ENCODE assay signal across 9 cellular contexts in the genomic region with DNA sequence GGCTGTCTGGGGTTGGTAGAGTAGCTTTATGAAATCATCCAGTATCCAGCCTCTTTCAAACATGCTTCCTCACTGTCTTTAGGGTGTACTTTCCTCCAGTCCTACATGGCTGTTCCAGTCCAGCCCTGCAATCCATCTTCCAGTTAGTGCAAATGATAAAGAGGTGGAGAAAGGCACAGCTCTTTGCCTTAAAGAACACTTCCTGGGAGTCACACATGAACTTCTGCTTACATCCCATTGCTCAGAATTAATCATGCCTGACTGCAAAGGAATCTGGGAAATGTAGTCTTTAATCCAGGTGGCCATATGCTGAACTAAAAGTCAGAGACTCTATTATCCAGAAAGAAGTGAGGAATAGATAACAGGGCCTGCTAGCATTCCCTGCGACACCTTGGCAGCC.
A peak's percentile ranks its signal among the peaks of the same experiment; 100 is the strongest.
DNase-seq lines count a peak whose midpoint lies in the region; ATAC-seq and TF ChIP-seq lines count a peak whose summit lies in the region.
"Had no signal": no experiment of that assay in that cellular context is flagged by ENCODE, and none has a peak within 500 bp of the region (broad histone marks: within the 10 kb centered on the region; RNA-seq: fewer than 3 reads in every experiment).

No MANE protein-coding gene starts in this region.

- no peak overlapping the region for H3K27ac ChIP-seq in brain microvascular endothelial cell
- H3K27ac ChIP-seq in effector memory CD4-positive, alpha-beta T cell (ENCODE audit: insufficient read depth, low read length, poor library complexity, severe bottlenecking), result no peak overlapping the region

- ATAC-seq in activated T-cell treated with anti-CD3 and anti-CD28 coated beads, Interleukin-2, amount 50 U/mL, for 72 hours (replicated peaks in 1 of 2), result no peak
- ATAC-seq in HG03196 (IDR thresholded peaks at IDR 0.05; ENCODE audit: unreplicated experiment), result no peak

- H3K27ac Mint-ChIP-seq in activated T-cell treated with anti-CD3 and anti-CD28 coated beads, Interleukin-2, amount 50 U/mL, for 72 hours, result no peak overlapping the region
- H3K27ac Mint-ChIP-seq: T-helper 1 cell treated with Interleukin-12 subunit alpha and Interleukin-12 subunit beta and Interleukin-4 antibody, amounts not matched to agents 30 μg/mL and 1 μg/mL, for 36 hours had no signal

- in situ Hi-C loops in brain microvascular endothelial cell (cut with HindIII; ENCODE audit: low pct_ligation_motif_present, low sequenced_read_pairs), result no loop called here

- H3K9me3 Mint-ChIP-seq in activated T-cell treated with anti-CD3 and anti-CD28 coated beads, Interleukin-2, amount 50 U/mL, for 72 hours, result no peaks in the 10 kb centered on the region
- H3K9me3 Mint-ChIP-seq: T-helper 1 cell treated with Interleukin-12 subunit alpha and Interleukin-12 subunit beta and Interleukin-4 antibody, amounts not matched to agents 30 μg/mL and 1 μg/mL, for 36 hours had no signal

- H3K4me1 Mint-ChIP-seq in activated T-cell treated with anti-CD3 and anti-CD28 coated beads, Interleukin-2, amount 50 U/mL, for 72 hours (ENCODE audit: low read depth), result no peaks in the 10 kb centered on the region

- H3K4me3 ChIP-seq in brain microvascular endothelial cell (ENCODE audit: low read depth, low read length), result no peak overlapping the region
- H3K4me3 ChIP-seq in effector memory CD4-positive, alpha-beta T cell (ENCODE audit: insufficient read depth, low read depth, low read length, poor library complexity, severe bottlenecking), result no peak overlapping the region

- no peaks in the 10 kb centered on the region for H3K4me1 ChIP-seq in effector memory CD4-positive, alpha-beta T cell (ENCODE audit: control insufficient read depth, insufficient read depth, low read length, poor library complexity, severe bottlenecking)

- H3K36me3 Mint-ChIP-seq in activated T-cell treated with anti-CD3 and anti-CD28 coated beads, Interleukin-2, amount 50 U/mL, for 72 hours (ENCODE audit: insufficient read depth in 2 of 2), result no peaks in the 10 kb centered on the region

- no peak overlapping the region for H3K4me3 Mint-ChIP-seq in activated T-cell treated with anti-CD3 and anti-CD28 coated beads, Interleukin-2, amount 50 U/mL, for 72 hours
- H3K4me3 Mint-ChIP-seq: T-helper 1 cell treated with Interleukin-12 subunit alpha and Interleukin-12 subunit beta and Interleukin-4 antibody, amounts not matched to agents 30 μg/mL and 1 μg/mL, for 36 hours had no signal

- no peaks in the 10 kb centered on the region for H3K27me3 ChIP-seq in brain microvascular endothelial cell (replicated peaks)
- no peaks in the 10 kb centered on the region for H3K27me3 ChIP-seq in effector memory CD4-positive, alpha-beta T cell (replicated peaks; ENCODE audit: control insufficient read depth, insufficient read depth, low read length, poor library complexity, severe bottlenecking)

- H3K36me3 ChIP-seq in brain microvascular endothelial cell (replicated peaks), result no peaks in the 10 kb centered on the region
- no peaks in the 10 kb centered on the region for H3K36me3 ChIP-seq in effector memory CD4-positive, alpha-beta T cell (ENCODE audit: control insufficient read depth, insufficient read depth, low read length)

- no peaks in the 10 kb centered on the region for H3K9me3 ChIP-seq in effector memory CD4-positive, alpha-beta T cell (ENCODE audit: control insufficient read depth, low read length)

- peaks cover 4% of the 10 kb centered on the region for H3K27me3 Mint-ChIP-seq in activated T-cell treated with anti-CD3 and anti-CD28 coated beads, Interleukin-2, amount 50 U/mL, for 72 hours (ENCODE audit: low read depth)

- TF ChIP-seq CTCF in brain microvascular endothelial cell (IDR thresholded peaks at IDR 0.05; ENCODE audit: low read depth, low read length, missing control alignments), result no peak

- DNase-seq in NCI-H1417 (lab: John Stamatoyannopoulos, UW) (peak; percentile 36 to 71 (median 56)), NCI-H1417 treated with DMSO at 0.1 percent for 48 hours (lab: John Stamatoyannopoulos, UW) (no peak), NCI-H2196 treated with DMSO at 0.1 percent for 48 hours (lab: John Stamatoyannopoulos, UW; ENCODE audit: unreplicated experiment) (peak; percentile 33), brain microvascular endothelial cell (peak; percentile 54), myocyte (ENCODE audit: low read depth) (peak; percentile 31)
- DNase-seq in effector memory CD4-positive, alpha-beta T cell, result no peak
- DNase-seq in activated T-cell treated with anti-CD3 and anti-CD28 coated beads, Interleukin-2, amount 50 U/mL, for 72 hours, result no peak

Comparison
In these comparisons a context has a peak if more than half of its experiments do, and no peak if none do; other contexts are left out.
1. DNase-seq: peak in NCI-H1417 (3 of 3), NCI-H2196 treated with DMSO at 0.1 percent for 48 hours (single experiment), brain microvascular endothelial cell (single experiment) and myocyte (single experiment); none in NCI-H1417 treated with DMSO at 0.1 percent for 48 hours (single experiment), effector memory CD4-positive, alpha-beta T cell (0 of 3) and activated T-cell treated with anti-CD3 and anti-CD28 coated beads, Interleukin-2, amount 50 U/mL, for 72 hours (0 of 2).